10 cellular contexts compared by ENCODE assay signal in genomic region chr20:63568170-63568981, GRCh38. TPM values are rescaled to one million over a fixed set of nuclear protein-coding genes. Genes with fewer than 3 reads are reported as not detected.
DNase-seq lines count a peak whose midpoint lies in the region; ATAC-seq and TF ChIP-seq lines count a peak whose summit lies in the region.
"Had no signal": no experiment of that assay in that cellular context is flagged by ENCODE, and none has a peak within 500 bp of the region (broad histone marks: within the 10 kb centered on the region; RNA-seq: fewer than 3 reads in every experiment).

No MANE protein-coding gene starts in this region.

- H3K27ac Mint-ChIP-seq in activated CD4-positive, alpha-beta T cell treated with anti-CD3 and anti-CD28 coated beads, Interleukin-2, amount 10 ng/mL, durations not matched to agents 24 days and 14 days = peak overlapping the region; percentile 72
- H3K27ac Mint-ChIP-seq in activated T-helper 17 cell treated with anti-CD3 and anti-CD28 coated beads, Interleukin-2, amount 50 U/mL, for 72 hours = no peak overlapping the region
- H3K27ac Mint-ChIP-seq in stimulated activated naive B cell treated with anti-CD40 and anti-IgM and Interleukin-4, amounts not matched to agents 10 μg/mL and 1 μg/mL and 100 μg/mL, for 72 hours = peak overlapping the region; percentile 92

- peaks cover 3% of the 10 kb centered on the region for H3K4me1 ChIP-seq in testis

- peak overlapping the region; percentile 76 for H3K4me3 Mint-ChIP-seq in activated CD4-positive, alpha-beta T cell treated with anti-CD3 and anti-CD28 coated beads, Interleukin-2, amount 10 ng/mL, durations not matched to agents 24 days and 14 days
- H3K4me3 Mint-ChIP-seq in activated T-helper 17 cell treated with anti-CD3 and anti-CD28 coated beads, Interleukin-2, amount 50 U/mL, for 72 hours = peak overlapping the region; percentile 71
- peak overlapping the region; percentile 75 to 78 for H3K4me3 Mint-ChIP-seq in stimulated activated naive B cell treated with anti-CD40 and anti-IgM and Interleukin-4, amounts not matched to agents 10 μg/mL and 1 μg/mL and 100 μg/mL, for 72 hours

- no peak for TF ChIP-seq POLR2A in testis (IDR thresholded peaks at IDR 0.05)

- TF ChIP-seq CTCF in testis (IDR thresholded peaks at IDR 0.05) = no peak

- no peaks in the 10 kb centered on the region for H3K9me3 ChIP-seq in testis

- intact Hi-C loops in activated CD4-positive, alpha-beta T cell treated with anti-CD3 and anti-CD28 coated beads, Interleukin-2, amount 10 ng/mL, durations not matched to agents 24 days and 14 days (cut with micrococcal nuclease) = no loop called here
- intact Hi-C loops in testis (cut with DNase I; ENCODE audit: low total_unique reads) = no loop called here

- no peak overlapping the region for H3K4me3 ChIP-seq in testis

- peak; percentile 39 for ATAC-seq in HG02970 (IDR thresholded peaks at IDR 0.05; ENCODE audit: low FRiP score, unreplicated experiment)
- no peak for ATAC-seq in activated T-helper 17 cell treated with anti-CD3 and anti-CD28 coated beads, Interleukin-2, amount 50 U/mL, for 72 hours (replicated peaks)
- ATAC-seq in stimulated activated naive B cell treated with anti-CD40 and anti-IgM and Interleukin-4, amounts not matched to agents 10 μg/mL and 1 μg/mL and 100 μg/mL, for 72 hours (replicated peaks) = peak; percentile 17 to 19

- no peaks in the 10 kb centered on the region for H3K36me3 ChIP-seq in testis (ENCODE audit: low read depth, missing control alignments)

- H3K27me3 Mint-ChIP-seq in activated CD4-positive, alpha-beta T cell treated with anti-CD3 and anti-CD28 coated beads, Interleukin-2, amount 10 ng/mL, durations not matched to agents 24 days and 14 days = no peaks in the 10 kb centered on the region
- H3K27me3 Mint-ChIP-seq in activated T-helper 17 cell treated with anti-CD3 and anti-CD28 coated beads, Interleukin-2, amount 50 U/mL, for 72 hours = no peaks in the 10 kb centered on the region
- H3K27me3 Mint-ChIP-seq in stimulated activated naive B cell treated with anti-CD40 and anti-IgM and Interleukin-4, amounts not matched to agents 10 μg/mL and 1 μg/mL and 100 μg/mL, for 72 hours = no peaks in the 10 kb centered on the region

- no peaks in the 10 kb centered on the region for H3K27me3 ChIP-seq in testis

- WGBS in testis, 2 donors = 93 to 100% methylated on average over 2 to 42 of the region's 43 CpGs

- peaks cover 19% of the 10 kb centered on the region for H3K4me1 Mint-ChIP-seq in activated CD4-positive, alpha-beta T cell treated with anti-CD3 and anti-CD28 coated beads, Interleukin-2, amount 10 ng/mL, durations not matched to agents 24 days and 14 days
- no peaks in the 10 kb centered on the region for H3K4me1 Mint-ChIP-seq in activated T-helper 17 cell treated with anti-CD3 and anti-CD28 coated beads, Interleukin-2, amount 50 U/mL, for 72 hours
- H3K4me1 Mint-ChIP-seq in stimulated activated naive B cell treated with anti-CD40 and anti-IgM and Interleukin-4, amounts not matched to agents 10 μg/mL and 1 μg/mL and 100 μg/mL, for 72 hours = peaks cover 27 to 33% of the 10 kb centered on the region in 2 donors

- H3K27ac ChIP-seq in testis = no peak overlapping the region

- DNase-seq in activated CD4-positive, alpha-beta T cell treated with anti-CD3 and anti-CD28 coated beads, Interleukin-2, amount 10 ng/mL, durations not matched to agents 24 days and 14 days = peak; percentile 69
- DNase-seq in activated CD4-positive, alpha-beta T cell treated with anti-CD3 and anti-CD28 coated beads, Interleukin-2, amount 50 U/mL, for 4 hours = no peak
- DNase-seq in stimulated activated naive B cell treated with anti-CD40 and anti-IgM and Interleukin-4, amounts not matched to agents 10 μg/mL and 1 μg/mL and 100 μg/mL, for 72 hours = no peak
- no peak for DNase-seq in activated effector memory CD4-positive, alpha-beta T cell treated with Interleukin-2 at 50 U/mL for 16 hours
- no peak for DNase-seq in testis
- no peak for DNase-seq in H4 (ENCODE audit: low spot score)
- DNase-seq: kidney, NCI-H2029 had no signal

- H3K36me3 Mint-ChIP-seq in activated CD4-positive, alpha-beta T cell treated with anti-CD3 and anti-CD28 coated beads, Interleukin-2, amount 10 ng/mL, durations not matched to agents 24 days and 14 days (ENCODE audit: low read depth) = peaks cover 18% of the 10 kb centered on the region
- no peaks in the 10 kb centered on the region for H3K36me3 Mint-ChIP-seq in activated T-helper 17 cell treated with anti-CD3 and anti-CD28 coated beads, Interleukin-2, amount 50 U/mL, for 72 hours (ENCODE audit: low read depth)
- H3K36me3 Mint-ChIP-seq in stimulated activated naive B cell treated with anti-CD40 and anti-IgM and Interleukin-4, amounts not matched to agents 10 μg/mL and 1 μg/mL and 100 μg/mL, for 72 hours = peaks cover 19 to 20% of the 10 kb centered on the region in 2 donors

- no peaks in the 10 kb centered on the region for H3K9me3 Mint-ChIP-seq in activated CD4-positive, alpha-beta T cell treated with anti-CD3 and anti-CD28 coated beads, Interleukin-2, amount 10 ng/mL, durations not matched to agents 24 days and 14 days
- H3K9me3 Mint-ChIP-seq in activated T-helper 17 cell treated with anti-CD3 and anti-CD28 coated beads, Interleukin-2, amount 50 U/mL, for 72 hours = no peaks in the 10 kb centered on the region
- no peaks in the 10 kb centered on the region for H3K9me3 Mint-ChIP-seq in stimulated activated naive B cell treated with anti-CD40 and anti-IgM and Interleukin-4, amounts not matched to agents 10 μg/mL and 1 μg/mL and 100 μg/mL, for 72 hours

RNA-seq across cellular contexts. Expression of gene HELZ2, which starts 5.7 kb away (rescaled TPM):
- total RNA-seq in activated CD4-positive, alpha-beta T cell treated with anti-CD3 and anti-CD28 coated beads, Interleukin-2, amount 10 ng/mL, durations not matched to agents 24 days and 14 days = 13.7 and 15.9 TPM in 2 replicates
- total RNA-seq in activated T-helper 17 cell treated with anti-CD3 and anti-CD28 coated beads, Interleukin-2, amount 50 U/mL, for 72 hours = 10 to 100 TPM in 1 of 2 donors, 1 to 10 TPM in 1; 8.2 to 12.6 TPM
- total RNA-seq in testis = 10 to 100 TPM; 13.5 to 22.9 TPM
- 7.1 TPM for polyA plus RNA-seq in testis (ENCODE audit: insufficient read depth, low read depth, low replicate concordance)
- total RNA-seq in H4 (2014; rRNA removed; shearing (Covaris generic)) = 12.3 and 23.2 TPM in 2 replicates

RNA-seq across cellular contexts. Expression of gene FNDC11, which starts 14.4 kb away (rescaled TPM):
- 0.12 and 0.16 TPM in 2 replicates for total RNA-seq in activated CD4-positive, alpha-beta T cell treated with anti-CD3 and anti-CD28 coated beads, Interleukin-2, amount 10 ng/mL, durations not matched to agents 24 days and 14 days
- under 1 TPM in 1 of 2 donors, not detected in 1; 0.40 TPM for total RNA-seq in activated T-helper 17 cell treated with anti-CD3 and anti-CD28 coated beads, Interleukin-2, amount 50 U/mL, for 72 hours
- 100 to 1,000 TPM in 1 of 2 donors, 10 to 100 TPM in 1; 85.4 to 121 TPM for total RNA-seq in testis
- 147 TPM for polyA plus RNA-seq in testis (ENCODE audit: insufficient read depth, low read depth, low replicate concordance)
- not detected in 2 replicates for total RNA-seq in H4 (2014; rRNA removed; shearing (Covaris generic))

RNA-seq across cellular contexts. Expression of gene SRMS, which starts 20.8 kb away (rescaled TPM):
- total RNA-seq in activated CD4-positive, alpha-beta T cell treated with anti-CD3 and anti-CD28 coated beads, Interleukin-2, amount 10 ng/mL, durations not matched to agents 24 days and 14 days = not detected in 2 replicates
- not detected for total RNA-seq in activated T-helper 17 cell treated with anti-CD3 and anti-CD28 coated beads, Interleukin-2, amount 50 U/mL, for 72 hours
- under 1 TPM; 0.19 to 0.24 TPM for total RNA-seq in testis
- polyA plus RNA-seq in testis (ENCODE audit: insufficient read depth, low read depth, low replicate concordance) = 0.42 TPM
- not detected in 2 replicates for total RNA-seq in H4 (2014; rRNA removed; shearing (Covaris generic))

RNA-seq across cellular contexts. Expression of gene PTK6, which starts 31.2 kb away (rescaled TPM):
- 0.19 and 0.35 TPM in 2 replicates for total RNA-seq in activated CD4-positive, alpha-beta T cell treated with anti-CD3 and anti-CD28 coated beads, Interleukin-2, amount 10 ng/mL, durations not matched to agents 24 days and 14 days
- total RNA-seq in activated T-helper 17 cell treated with anti-CD3 and anti-CD28 coated beads, Interleukin-2, amount 50 U/mL, for 72 hours = 1 to 10 TPM in 1 of 2 donors, under 1 TPM in 1; 0.69 to 1.9 TPM
- total RNA-seq in testis = under 1 TPM in 1 of 2 donors, not detected in 1; 0.37 TPM
- 0.26 TPM for polyA plus RNA-seq in testis (ENCODE audit: insufficient read depth, low read depth, low replicate concordance)
- not detected in 2 replicates for total RNA-seq in H4 (2014; rRNA removed; shearing (Covaris generic))

RNA-seq across cellular contexts. Expression of gene PPDPF, which starts 47.8 kb away (rescaled TPM):
- total RNA-seq in activated CD4-positive, alpha-beta T cell treated with anti-CD3 and anti-CD28 coated beads, Interleukin-2, amount 10 ng/mL, durations not matched to agents 24 days and 14 days = 125 and 130 TPM in 2 replicates
- 10 to 100 TPM; 65.5 to 87.5 TPM for total RNA-seq in activated T-helper 17 cell treated with anti-CD3 and anti-CD28 coated beads, Interleukin-2, amount 50 U/mL, for 72 hours
- total RNA-seq in testis = 100 to 1,000 TPM; 431 to 529 TPM
- polyA plus RNA-seq in testis (ENCODE audit: insufficient read depth, low read depth, low replicate concordance) = 207 TPM
- 93.2 and 126 TPM in 2 replicates for total RNA-seq in H4 (2014; rRNA removed; shearing (Covaris generic))

Comparison
In these comparisons a context has a peak if more than half of its experiments do, and no peak if none do; other contexts are left out.
1. RNA of gene FNDC11, which starts 14.4 kb away (total RNA-seq): 85.4 to 121 TPM in testis; 0.40 TPM in activated T-helper 17 cell treated with anti-CD3 and anti-CD28 coated beads, Interleukin-2, amount 50 U/mL, for 72 hours, 0.12 to 0.16 TPM in activated CD4-positive, alpha-beta T cell treated with anti-CD3 and anti-CD28 coated beads, Interleukin-2, amount 10 ng/mL, durations not matched to agents 24 days and 14 days and not detected in H4; every median in the first group is over 10 times any median in the second.
2. Peak in every context shown above with its lines, with median percentiles within 50 percentile points of each other: H3K4me3 Mint-ChIP-seq.